Comparison of ENCODE assay signal across 29 cellular contexts in the genomic region with DNA sequence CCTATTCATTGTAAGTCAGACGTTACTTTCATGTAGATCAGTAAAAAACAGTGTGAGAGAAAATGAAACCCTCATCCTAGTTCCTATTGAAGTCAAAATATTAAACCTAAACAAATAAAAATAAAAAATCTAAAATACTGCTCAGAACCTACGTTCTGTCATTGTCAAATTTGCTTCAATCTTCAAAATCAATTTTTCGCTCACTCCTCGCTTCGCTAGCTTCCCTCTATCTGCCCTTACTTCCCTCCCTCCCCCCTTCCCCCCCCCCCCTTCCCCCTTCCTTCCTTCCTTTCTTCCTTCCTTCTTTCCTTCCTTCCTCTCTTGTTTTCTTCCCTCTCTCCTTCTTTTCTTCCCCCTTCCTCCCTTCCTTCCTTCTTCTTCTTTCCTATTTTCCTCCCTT.
"Had no signal": no experiment of that assay in that cellular context is flagged by ENCODE, and none has a peak within 500 bp of the region (broad histone marks: within the 10 kb centered on the region; RNA-seq: fewer than 3 reads in every experiment).

No MANE protein-coding gene starts in this region.

- H3K4me3 ChIP-seq: MG63 had no signal

- H3K36me3 ChIP-seq: MG63 had no signal

- DNase-seq: Karpas-422, Kasumi-1, MG63, MM.1S, MV-4-11, NCI-H1048, NCI-H1092, NCI-H1092 treated with DMSO at 0.1 percent for 48 hours, NCI-H1105, NCI-H1417 treated with DMSO at 0.1 percent for 48 hours, NCI-H1436 treated with DMSO at 0.1 percent for 48 hours, NCI-H1694, NCI-H1694 treated with DMSO at 0.1 percent for 48 hours, NCI-H187, NCI-H187 treated with DMSO at 0.1 percent for 48 hours, NCI-H1930, NCI-H2029, NCI-H2029 treated with DMSO at 0.1 percent for 48 hours, NCI-H2081 treated with DMSO at 0.1 percent for 48 hours, NCI-H2107, NCI-H2171, NCI-H2171 treated with DMSO at 0.1 percent for 48 hours, NCI-H2227 treated with DMSO at 0.1 percent for 48 hours, NCI-H226, NCI-H345, NCI-H446, NCI-H446 treated with DMSO at 0.1 percent for 48 hours, NCI-H510A, NCI-H510A treated with DMSO at 0.1 percent for 48 hours had no signal

- H3K27me3 ChIP-seq: MG63 had no signal
